ENCODE assay signal across 17 cellular contexts in genomic region chr3:8576841-8577553, GRCh38.
DNase-seq lines count a peak whose midpoint lies in the region; ATAC-seq, FAIRE-seq and TF ChIP-seq lines count a peak whose summit lies in the region.
"Had no signal": no experiment of that assay in that cellular context is flagged by ENCODE, and none has a peak within 500 bp of the region (broad histone marks: within the 10 kb centered on the region; RNA-seq: fewer than 3 reads in every experiment).

No MANE protein-coding gene starts in this region.

- FAIRE-seq in K562 (lab: Jason Lieb, UNC): no peak
- FAIRE-seq: D721Med had no signal

- in situ Hi-C loops in K562 (cut with MboI): no loop called here

- no peak overlapping the region for H3K27ac ChIP-seq in K562 (ENCODE audit: extremely low read depth, low read depth, low read length)
- H3K27ac ChIP-seq in PC-3 (ENCODE audit: low read length): no peak overlapping the region
- H3K27ac ChIP-seq: colonic mucosa, prostate gland had no signal

- no peak for TF ChIP-seq CTCF in K562 (IDR thresholded peaks at IDR 0.05 in 2 of 3, conservative IDR thresholded peaks at IDR 0.05 in 1 of 3; ENCODE audit: insufficient read depth in 2 of 3, low read depth in 1 of 3, low read length in 3 of 3)
- TF ChIP-seq CTCF in PC-3 (conservative IDR thresholded peaks at IDR 0.05; ENCODE audit: low read depth, low read length): no peak

- no peaks in the 10 kb centered on the region for H3K36me3 ChIP-seq in K562 (ENCODE audit: control insufficient read depth, insufficient read depth, low read length)
- peaks cover 3% of the 10 kb centered on the region for H3K36me3 ChIP-seq in skeletal muscle satellite cell (ENCODE audit: insufficient read depth, low read length)
- H3K36me3 ChIP-seq in PC-3 (ENCODE audit: low read depth, low read length): no peaks in the 10 kb centered on the region
- H3K36me3 ChIP-seq: colonic mucosa, prostate gland had no signal

- TF ChIP-seq RAD21 in K562 (CRISPR knock-in tag; conservative IDR thresholded peaks at IDR 0.05 in 1 of 2, IDR thresholded peaks at IDR 0.05 in 1 of 2): no peak

- no peaks in the 10 kb centered on the region for H3K79me2 ChIP-seq in K562 (ENCODE audit: control insufficient read depth, insufficient read depth, low read length)
- H3K79me2 ChIP-seq in PC-3 (ENCODE audit: low read length): no peaks in the 10 kb centered on the region

- intact Hi-C loops in K562 (cut with micrococcal nuclease): no loop called here
- intact Hi-C loops in PC-3 (cut with micrococcal nuclease): no loop called here

- H4K20me1 ChIP-seq in K562 (replicated peaks; ENCODE audit: control insufficient read depth, insufficient read depth, low read length): no peaks in the 10 kb centered on the region
- H4K20me1 ChIP-seq in PC-3 (ENCODE audit: low read length): no peaks in the 10 kb centered on the region

- H3F3A ChIP-seq in PC-3 (ENCODE audit: low read length, unreplicated experiment): no peaks in the 10 kb centered on the region

- no TSS peak for BruUV-seq in K562 (replicated peaks; lab: Mats Ljungman, UMichigan)
- no TSS peak for BruUV-seq in PC-3 (replicated peaks; lab: Mats Ljungman, UMichigan)

- CTCF ChIA-PET in K562 (lab: Yijun Ruan, JAX; ENCODE audit: low intra/inter-chr PET ratio) (no interaction called here), PC-3 (lab: Charles Lee) (no interaction called here)

- POLR2A ChIA-PET in K562 (lab: Yijun Ruan, JAX) (interaction anchor here (0.7 kb wide), 1 partner anchor 37 kb away, joined by 3 read pairs; no protein-coding TSS in a partner anchor), PC-3 (lab: Charles Lee; ENCODE audit: unreplicated experiment) (interaction anchor here (0.6 kb wide), 1 partner anchor 25 kb away, joined by 3 read pairs; no protein-coding TSS in a partner anchor)

- H3K9me3 ChIP-seq in K562 (replicated peaks; ENCODE audit: control insufficient read depth, insufficient read depth, low read depth, low read length) (no peaks in the 10 kb centered on the region), skeletal muscle satellite cell (replicated peaks; ENCODE audit: low read length) (no peaks in the 10 kb centered on the region), PC-3 (ENCODE audit: low read length) (no peaks in the 10 kb centered on the region)
- H3K9me3 ChIP-seq: colonic mucosa, prostate gland, stomach had no signal

- H3K4me1 ChIP-seq in K562 (replicated peaks in 1 of 2; ENCODE audit: control insufficient read depth in 2 of 2, insufficient read depth in 2 of 2, low read length in 2 of 2): no peaks in the 10 kb centered on the region
- peaks cover 45% of the 10 kb centered on the region for H3K4me1 ChIP-seq in skeletal muscle satellite cell (ENCODE audit: control insufficient read depth, insufficient read depth, low read length)
- 0 out of 2 replicates have a peak, but pooled peaks cover 5% of the 10 kb centered on the region for H3K4me1 ChIP-seq in PC-3 (ENCODE audit: insufficient read depth, low read length)
- H3K4me1 ChIP-seq: colonic mucosa, prostate gland, stomach had no signal

- H3K9ac ChIP-seq in K562 (ENCODE audit: insufficient read depth in 1 of 2, low read depth in 2 of 2, low read length in 2 of 2) (no peak overlapping the region), skeletal muscle satellite cell (ENCODE audit: low read depth, low read length) (peak overlapping the region; percentile 52), PC-3 (ENCODE audit: low read length) (no peak overlapping the region)

- no peaks in the 10 kb centered on the region for H3K9me1 ChIP-seq in K562 (ENCODE audit: control insufficient read depth, insufficient read depth, low read length)

- no peak overlapping the region for H2AFZ ChIP-seq in K562 (ENCODE audit: low read depth, low read length)
- H2AFZ ChIP-seq in PC-3 (ENCODE audit: low read length): no peak overlapping the region

- H3K4me3 ChIP-seq in K562 (no peak overlapping the region), skeletal muscle satellite cell (ENCODE audit: low read length) (peak overlapping the region; percentile 27), PC-3 (ENCODE audit: low read length) (no peak overlapping the region)
- H3K4me3 ChIP-seq: colonic mucosa, prostate gland, stomach had no signal

- 0 out of 5 replicates have a peak, but pooled peaks cover 0 to 6% of the 10 kb centered on the region in 2 experiments for H3K27me3 ChIP-seq in K562 (ENCODE audit: control insufficient read depth in 2 of 2, insufficient read depth in 2 of 2, low read length in 2 of 2)
- H3K27me3 ChIP-seq in skeletal muscle satellite cell (ENCODE audit: control insufficient read depth, insufficient read depth, low read length): no peaks in the 10 kb centered on the region
- H3K27me3 ChIP-seq in PC-3 (ENCODE audit: low read length): no peaks in the 10 kb centered on the region
- H3K27me3 ChIP-seq: colonic mucosa, stomach had no signal

- TF ChIP-seq POLR2A in K562 (conservative IDR thresholded peaks at IDR 0.05): no peak

- no peak overlapping the region for H3K4me2 ChIP-seq in K562 (ENCODE audit: insufficient read depth, low read length)
- peak overlapping the region; percentile 6 for H3K4me2 ChIP-seq in skeletal muscle satellite cell (ENCODE audit: low read length)
- H3K4me2 ChIP-seq in PC-3 (ENCODE audit: low read length): no peak overlapping the region

- peak; percentile 70 for DNase-seq in EL
- DNase-seq in K562 (ENCODE audit: extremely low read depth in 1 of 4, low spot score in 3 of 4): no peak
- DNase-seq in islet precursor cell: peak; percentile 23
- no peak for DNase-seq in SKM-1 treated with dmso at 0.1 percent for 144 hours (lab: John Stamatoyannopoulos, UW; ENCODE audit: unreplicated experiment)
- DNase-seq in stimulated activated CD4-positive, alpha-beta T cell treated with anti-CD3 and anti-CD28 coated beads, Interleukin-2, amount 100 ng/mL, for 24 hours: no peak
- DNase-seq in NCI-H1694 treated with DMSO at 0.1 percent for 48 hours (lab: John Stamatoyannopoulos, UW): no peak
- DNase-seq in PC-3: no peak
- DNase-seq: colonic mucosa; GF-D8; GOT3; NCI-H1436; NCI-H226; stimulated activated CD4-positive, alpha-beta T cell treated with anti-CD3 and anti-CD28 coated beads, Interleukin-15, amount 100 ng/mL, for 24 hours; stomach had no signal

- ATAC-seq in K562 (no peak), PC-3 (no peak)

- H3K9me2 ChIP-seq in PC-3 (replicated peaks; ENCODE audit: low read length): no peaks in the 10 kb centered on the region

- no peak for TF ChIP-seq EP300 in K562 (IDR thresholded peaks at IDR 0.05; ENCODE audit: low read length)

- WGBS in K562 (ENCODE audit: insufficient coverage, low coverage, missing lambda C conversion rate): 0% methylated on average over 5 of the region's 5 CpGs

TF ChIP-seq in K562, 482 proteins besides CTCF, POLR2A, EP300 and RAD21 (continues in another document):
- TF ChIP-seq NFRKB (IDR thresholded peaks at IDR 0.05; ENCODE audit: low read depth): no peak

Comparison
In these comparisons a context has a peak if more than half of its experiments do, and no peak if none do; other contexts are left out.
1. DNase-seq: peak in EL (single experiment) and islet precursor cell (single experiment); none in K562 (0 of 4), SKM-1 treated with dmso at 0.1 percent for 144 hours (single experiment), stimulated activated CD4-positive, alpha-beta T cell treated with anti-CD3 and anti-CD28 coated beads, Interleukin-2, amount 100 ng/mL, for 24 hours (0 of 2), NCI-H1694 treated with DMSO at 0.1 percent for 48 hours (single experiment) and PC-3 (single experiment).